Comparison of ENCODE assay signal across 1 cellular context in the genomic region with DNA sequence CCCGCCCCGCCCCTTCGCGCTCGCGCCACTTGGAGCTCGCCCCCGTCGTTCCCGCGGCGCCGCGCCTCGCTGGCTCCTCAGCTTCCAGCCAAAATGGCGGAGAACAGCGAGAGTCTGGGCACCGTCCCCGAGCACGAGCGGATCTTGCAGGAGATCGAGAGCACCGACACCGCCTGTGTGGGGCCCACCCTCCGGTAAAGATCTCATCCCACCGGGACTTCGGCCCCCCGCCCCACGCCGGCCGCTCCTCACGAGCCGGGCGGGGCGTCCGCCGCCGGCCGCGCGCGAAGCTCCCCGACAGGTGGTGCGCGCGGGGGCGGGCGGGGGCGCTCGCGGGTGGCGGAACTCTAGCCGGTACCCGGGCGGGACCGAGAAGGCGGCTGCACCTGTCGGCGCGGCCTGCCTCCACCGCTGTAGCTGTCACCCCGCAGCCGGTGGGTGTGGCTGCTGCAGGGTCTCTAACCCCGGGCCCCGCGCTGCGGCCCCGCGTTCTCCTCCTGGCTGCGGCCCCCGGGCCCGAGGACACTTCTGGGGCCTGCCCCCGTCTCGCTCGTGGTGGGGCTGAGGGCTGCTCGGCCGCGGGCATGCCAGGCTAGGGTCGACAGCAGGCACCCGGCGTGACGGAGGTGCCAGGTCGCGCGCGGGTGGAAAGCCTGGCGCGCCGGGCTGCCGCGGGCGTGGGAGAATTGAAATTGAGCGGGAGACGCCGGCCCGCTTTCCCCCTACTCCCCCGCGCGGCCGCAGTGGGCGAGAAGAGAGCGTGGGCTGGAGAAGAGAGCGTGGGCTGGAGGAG.
TF ChIP-seq lines count a peak whose summit lies in the region.

TSS of gene EXOC6 (plus strand) at position 80 of the 793 bp plus-strand sequence. CDS start at position 94, 14 bp downstream.

TF ChIP-seq in K562, 482 proteins besides CTCF, POLR2A, EP300 and RAD21 (continued from another document and continues in another):
- TF ChIP-seq ZNF239 (CRISPR knock-in tag; IDR thresholded peaks at IDR 0.05) (no peak), BRD9 (IDR thresholded peaks at IDR 0.05; ENCODE audit: low read depth, partially characterized antibody) (no peak), E2F6 (IDR thresholded peaks at IDR 0.05; ENCODE audit: borderline replicate concordance in 1 of 2, extremely low read depth in 1 of 2, insufficient read depth in 1 of 2, insufficient read length in 1 of 2, low read depth in 1 of 2, low read length in 1 of 2, poor library complexity in 1 of 2, severe bottlenecking in 1 of 2) (peak; percentile 17 to 74), SUPT5H (IDR thresholded peaks at IDR 0.05) (0 out of 2 replicates have a peak, but pooled peaks have one; percentile 38), SMARCA5 (IDR thresholded peaks at IDR 0.05) (no peak), NRF1 (conservative IDR thresholded peaks at IDR 0.05 in 1 of 2, IDR thresholded peaks at IDR 0.05 in 1 of 2) (peak; percentile 49 to 51), SMC3 (conservative IDR thresholded peaks at IDR 0.05; ENCODE audit: insufficient read depth, low read depth, low read length) (no peak), LARP7 (IDR thresholded peaks at IDR 0.05) (no peak), PYGO2 (tag; IDR thresholded peaks at IDR 0.05) (no peak), VEZF1 (CRISPR knock-in tag; IDR thresholded peaks at IDR 0.05) (peak; percentile 85), MAZ (CRISPR knock-in tag; conservative IDR thresholded peaks at IDR 0.05 in 1 of 2, IDR thresholded peaks at IDR 0.05 in 1 of 2) (peak in 1 of 2 experiments; percentile 62; a peak in 3 of 4 replicates), PHF20 (IDR thresholded peaks at IDR 0.05; ENCODE audit: partially characterized antibody) (no peak), ZNF57 (CRISPR knock-in tag; IDR thresholded peaks at IDR 0.05) (no peak), SMARCE1 (IDR thresholded peaks at IDR 0.05) (no peak), TEAD4 (IDR thresholded peaks at IDR 0.05; ENCODE audit: low read length) (peak; percentile 83), TEAD4 (CRISPR knock-in tag; IDR thresholded peaks at IDR 0.05; ENCODE audit: borderline replicate concordance) (no peak), JUN (IDR thresholded peaks at IDR 0.05; ENCODE audit: borderline replicate concordance, low read depth, low read length) (no peak), JUN (CRISPR knock-in tag; IDR thresholded peaks at IDR 0.05; ENCODE audit: borderline replicate concordance) (no peak), DDX20 (tag; IDR thresholded peaks at IDR 0.05; ENCODE audit: low read depth) (no peak), ZNF717 (CRISPR knock-in tag; IDR thresholded peaks at IDR 0.05) (no peak), MECOM (CRISPR knock-in tag; IDR thresholded peaks at IDR 0.05) (no peak), U2AF2 (optimal IDR thresholded peaks at IDR 0.05; ENCODE audit: low read depth, low read length) (no peak), GATAD2B (IDR thresholded peaks at IDR 0.05; ENCODE audit: borderline replicate concordance) (no peak), U2AF1 (optimal IDR thresholded peaks at IDR 0.05; ENCODE audit: low read depth, low read length) (peak; percentile 44), KAT2B (IDR thresholded peaks at IDR 0.05; ENCODE audit: low read depth, low read length) (no peak), ELF2 (CRISPR knock-in tag; IDR thresholded peaks at IDR 0.05) (no peak), HNRNPH1 (optimal IDR thresholded peaks at IDR 0.05; ENCODE audit: low read depth, low read length) (no peak), NEUROD1 (IDR thresholded peaks at IDR 0.05; ENCODE audit: borderline replicate concordance, low read depth, low read length, partially characterized antibody) (no peak), BRF1 (IDR thresholded peaks at IDR 0.05; ENCODE audit: borderline replicate concordance, extremely low read depth, insufficient read length) (no peak), BACH1 (tag; IDR thresholded peaks at IDR 0.05) (no peak; the same call in 1 of the 2 replicates), DPF2 (IDR thresholded peaks at IDR 0.05) (no peak), POLR2B (IDR thresholded peaks at IDR 0.05; ENCODE audit: low read depth, partially characterized antibody) (no peak), NR2C1 (IDR thresholded peaks at IDR 0.05) (no peak), NR2C1 (tag; IDR thresholded peaks at IDR 0.05) (no peak), ZNF184 (CRISPR knock-in tag; IDR thresholded peaks at IDR 0.05) (no peak), ERF (CRISPR knock-in tag; IDR thresholded peaks at IDR 0.05) (no peak), GATA2 (CRISPR knock-in tag; IDR thresholded peaks at IDR 0.05) (no peak), ILK (tag; IDR thresholded peaks at IDR 0.05; ENCODE audit: borderline replicate concordance, low read depth) (no peak), FOXP4 (CRISPR knock-in tag; IDR thresholded peaks at IDR 0.05; ENCODE audit: borderline replicate concordance) (no peak), ZNF311 (CRISPR knock-in tag; IDR thresholded peaks at IDR 0.05) (no peak), MITF (IDR thresholded peaks at IDR 0.05) (no peak), ZC3H8 (IDR thresholded peaks at IDR 0.05) (no peak), ZNF76 (CRISPR knock-in tag; IDR thresholded peaks at IDR 0.05; ENCODE audit: borderline replicate concordance) (no peak), CHD1 (IDR thresholded peaks at IDR 0.05; ENCODE audit: low read length) (no peak), CHD4 (IDR thresholded peaks at IDR 0.05; ENCODE audit: insufficient read depth, insufficient replicate concordance, low read depth, low read length, poor library complexity, severe bottlenecking) (no peak), GABPA (tag; conservative IDR thresholded peaks at IDR 0.05; ENCODE audit: low read depth) (peak; percentile 79), HDAC1 (IDR thresholded peaks at IDR 0.05) (peak in 1 of 2 experiments; percentile 75; a peak in 2 of 4 replicates), MIER1 (IDR thresholded peaks at IDR 0.05; ENCODE audit: low read depth) (no peak), CXXC5 (CRISPR knock-in tag; IDR thresholded peaks at IDR 0.05) (peak; percentile 62), XRCC5 (IDR thresholded peaks at IDR 0.05; ENCODE audit: low read depth, low read length) (no peak), TAF1 (IDR thresholded peaks at IDR 0.05; ENCODE audit: control insufficient read depth, extremely low read depth, insufficient read depth, low read length, severe bottlenecking) (peak; percentile 83), NBN (IDR thresholded peaks at IDR 0.05; ENCODE audit: low read depth) (no peak), ZNF445 (CRISPR knock-in tag; IDR thresholded peaks at IDR 0.05; ENCODE audit: low read depth) (no peak)
- TF ChIP-seq, protein P1, sequence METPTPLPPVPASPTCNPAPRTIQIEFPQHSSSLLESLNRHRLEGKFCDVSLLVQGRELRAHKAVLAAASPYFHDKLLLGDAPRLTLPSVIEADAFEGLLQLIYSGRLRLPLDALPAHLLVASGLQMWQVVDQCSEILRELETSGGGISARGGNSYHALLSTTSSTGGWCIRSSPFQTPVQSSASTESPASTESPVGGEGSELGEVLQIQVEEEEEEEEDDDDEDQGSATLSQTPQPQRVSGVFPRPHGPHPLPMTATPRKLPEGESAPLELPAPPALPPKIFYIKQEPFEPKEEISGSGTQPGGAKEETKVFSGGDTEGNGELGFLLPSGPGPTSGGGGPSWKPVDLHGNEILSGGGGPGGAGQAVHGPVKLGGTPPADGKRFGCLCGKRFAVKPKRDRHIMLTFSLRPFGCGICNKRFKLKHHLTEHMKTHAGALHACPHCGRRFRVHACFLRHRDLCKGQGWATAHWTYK (CRISPR knock-in tag; IDR thresholded peaks at IDR 0.05): no peak
- TF ChIP-seq, protein P2, sequence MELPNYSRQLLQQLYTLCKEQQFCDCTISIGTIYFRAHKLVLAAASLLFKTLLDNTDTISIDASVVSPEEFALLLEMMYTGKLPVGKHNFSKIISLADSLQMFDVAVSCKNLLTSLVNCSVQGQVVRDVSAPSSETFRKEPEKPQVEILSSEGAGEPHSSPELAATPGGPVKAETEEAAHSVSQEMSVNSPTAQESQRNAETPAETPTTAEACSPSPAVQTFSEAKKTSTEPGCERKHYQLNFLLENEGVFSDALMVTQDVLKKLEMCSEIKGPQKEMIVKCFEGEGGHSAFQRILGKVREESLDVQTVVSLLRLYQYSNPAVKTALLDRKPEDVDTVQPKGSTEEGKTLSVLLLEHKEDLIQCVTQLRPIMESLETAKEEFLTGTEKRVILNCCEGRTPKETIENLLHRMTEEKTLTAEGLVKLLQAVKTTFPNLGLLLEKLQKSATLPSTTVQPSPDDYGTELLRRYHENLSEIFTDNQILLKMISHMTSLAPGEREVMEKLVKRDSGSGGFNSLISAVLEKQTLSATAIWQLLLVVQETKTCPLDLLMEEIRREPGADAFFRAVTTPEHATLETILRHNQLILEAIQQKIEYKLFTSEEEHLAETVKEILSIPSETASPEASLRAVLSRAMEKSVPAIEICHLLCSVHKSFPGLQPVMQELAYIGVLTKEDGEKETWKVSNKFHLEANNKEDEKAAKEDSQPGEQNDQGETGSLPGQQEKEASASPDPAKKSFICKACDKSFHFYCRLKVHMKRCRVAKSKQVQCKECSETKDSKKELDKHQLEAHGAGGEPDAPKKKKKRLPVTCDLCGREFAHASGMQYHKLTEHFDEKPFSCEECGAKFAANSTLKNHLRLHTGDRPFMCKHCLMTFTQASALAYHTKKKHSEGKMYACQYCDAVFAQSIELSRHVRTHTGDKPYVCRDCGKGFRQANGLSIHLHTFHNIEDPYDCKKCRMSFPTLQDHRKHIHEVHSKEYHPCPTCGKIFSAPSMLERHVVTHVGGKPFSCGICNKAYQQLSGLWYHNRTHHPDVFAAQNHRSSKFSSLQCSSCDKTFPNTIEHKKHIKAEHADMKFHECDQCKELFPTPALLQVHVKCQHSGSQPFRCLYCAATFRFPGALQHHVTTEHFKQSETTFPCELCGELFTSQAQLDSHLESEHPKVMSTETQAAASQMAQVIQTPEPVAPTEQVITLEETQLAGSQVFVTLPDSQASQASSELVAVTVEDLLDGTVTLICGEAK (IDR thresholded peaks at IDR 0.05): 0 out of 2 replicates have a peak, but pooled peaks have one; percentile 18
- TF ChIP-seq, protein P2 (CRISPR knock-in tag; IDR thresholded peaks at IDR 0.05): no peak
